In the genomic region with DNA sequence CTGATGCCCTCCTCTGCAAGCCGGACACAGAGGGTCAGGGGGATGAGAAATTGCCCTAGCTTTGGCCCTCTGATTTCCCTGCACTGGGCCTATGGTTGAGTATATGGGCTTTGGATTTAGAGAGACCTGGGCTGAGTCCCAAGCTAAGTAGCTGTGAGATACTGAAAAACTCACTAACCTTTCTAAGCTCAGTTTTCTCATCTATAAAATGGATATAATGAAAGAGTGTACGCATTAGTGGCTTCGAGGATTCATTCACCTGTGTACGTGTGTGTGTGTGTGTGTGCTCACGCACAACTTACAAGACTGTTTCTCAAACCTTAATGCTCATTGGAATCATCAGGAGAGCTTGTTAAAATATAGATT, we compare ENCODE assay signal across 1 cellular context.
TF ChIP-seq lines count a peak whose summit lies in the region.

No MANE protein-coding gene starts in this region.

TF ChIP-seq in H1, 55 proteins besides CTCF, POLR2A, EP300 and RAD21:
- TF ChIP-seq KDM1A (IDR thresholded peaks at IDR 0.05; ENCODE audit: borderline replicate concordance, low read length), result 0 out of 2 replicates have a peak, but pooled peaks have one; percentile 27
- TF ChIP-seq, protein P1, sequence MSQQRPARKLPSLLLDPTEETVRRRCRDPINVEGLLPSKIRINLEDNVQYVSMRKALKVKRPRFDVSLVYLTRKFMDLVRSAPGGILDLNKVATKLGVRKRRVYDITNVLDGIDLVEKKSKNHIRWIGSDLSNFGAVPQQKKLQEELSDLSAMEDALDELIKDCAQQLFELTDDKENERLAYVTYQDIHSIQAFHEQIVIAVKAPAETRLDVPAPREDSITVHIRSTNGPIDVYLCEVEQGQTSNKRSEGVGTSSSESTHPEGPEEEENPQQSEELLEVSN (IDR thresholded peaks at IDR 0.05), result no peak
